ENCODE assay signal across 11 cellular contexts in the genomic region with DNA sequence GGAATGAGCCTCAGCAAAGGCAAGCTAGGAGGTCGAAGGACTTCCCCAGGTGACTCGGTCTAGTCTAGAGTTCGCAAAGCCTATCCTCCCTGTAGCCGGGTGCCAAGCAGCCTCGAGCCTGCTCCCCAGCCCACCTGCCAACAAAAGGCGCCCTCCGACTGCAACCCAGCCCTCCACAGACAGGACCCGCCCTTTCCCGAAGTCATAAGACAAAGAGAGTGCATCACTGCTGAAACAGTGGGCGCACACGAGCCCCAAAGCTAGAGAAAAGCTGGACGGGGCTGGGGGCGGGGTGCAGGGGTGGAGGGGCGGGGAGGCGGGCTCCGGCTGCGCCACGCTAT. TPM values are rescaled to one million over a fixed set of nuclear protein-coding genes. Genes with fewer than 3 reads are reported as not detected.
DNase-seq lines count a peak whose midpoint lies in the region; ATAC-seq and TF ChIP-seq lines count a peak whose summit lies in the region.
"Had no signal": no experiment of that assay in that cellular context is flagged by ENCODE, and none has a peak within 500 bp of the region (broad histone marks: within the 10 kb centered on the region; RNA-seq: fewer than 3 reads in every experiment).

No MANE protein-coding gene starts in this region.

- H3K27me3 Mint-ChIP-seq in osteocyte (ENCODE audit: unreplicated experiment): no peaks in the 10 kb centered on the region

- no peaks in the 10 kb centered on the region for H3K9me3 Mint-ChIP-seq in osteocyte (ENCODE audit: unreplicated experiment)
- H3K9me3 Mint-ChIP-seq: natural killer cell had no signal

- H3K27ac ChIP-seq in A673 (ENCODE audit: low read depth, low read length, poor library complexity, severe bottlenecking) (no peak overlapping the region), heart right ventricle (peak overlapping the region; percentile 77 to 91 (median 86))

- TF ChIP-seq CTCF in A673 (conservative IDR thresholded peaks at IDR 0.05; ENCODE audit: low read depth, low read length) (no peak), heart right ventricle (IDR thresholded peaks at IDR 0.05) (no peak), osteocyte (IDR thresholded peaks at IDR 0.05) (no peak)

- H3K36me3 ChIP-seq in A673 (ENCODE audit: insufficient read depth, low read length, poor library complexity, severe bottlenecking): peaks cover 12% of the 10 kb centered on the region
- peaks cover 0 to 18% (median 0%) of the 10 kb centered on the region in 9 donors for H3K36me3 ChIP-seq in heart right ventricle

- H3K36me3 Mint-ChIP-seq in osteocyte (ENCODE audit: unreplicated experiment): peaks cover 32% of the 10 kb centered on the region
- H3K36me3 Mint-ChIP-seq: CD4-positive, alpha-beta memory T cell; natural killer cell had no signal

- peak in 6 of 8 donors; percentile 5 to 29 (median 16) for ATAC-seq in heart right ventricle
- ATAC-seq: natural killer cell, Panc1 had no signal

- BruUV-seq in A673 (replicated peaks; lab: Mats Ljungman, UMichigan): no TSS peak

- 17 to 21% methylated on average over 18 of the region's 18 CpGs for WGBS in heart right ventricle, 2 donors

- CTCF ChIA-PET in A673 (lab: Charles Lee): interaction anchor here (0.6 to 2.4 kb wide), 3 partner anchors 48 to 105 kb away, joined by 3 to 111 read pairs (median 86); no protein-coding TSS in a partner anchor

- DNase-seq in A673 (ENCODE audit: low spot score) (peak; percentile 15), NCI-H2227 treated with DMSO at 0.1 percent for 48 hours (lab: John Stamatoyannopoulos, UW) (peak; percentile 81), heart right ventricle (peak in 1 of 2 donors; percentile 13), osteocyte (ENCODE audit: extremely low spot score, unreplicated experiment) (no peak), NCI-H128 (lab: John Stamatoyannopoulos, UW; ENCODE audit: unreplicated experiment) (no peak), pons (ENCODE audit: low spot score) (no peak), SW 1271 (lab: John Stamatoyannopoulos, UW) (no peak)
- DNase-seq in activated effector memory CD4-positive, alpha-beta T cell treated with Interleukin-2 at 50 U/mL for 16 hours: no peak
- DNase-seq: natural killer cell had no signal

- H3K4me3 Mint-ChIP-seq in osteocyte (ENCODE audit: unreplicated experiment): peak overlapping the region; percentile 99
- H3K4me3 Mint-ChIP-seq: natural killer cell had no signal

- H3K4me1 ChIP-seq in A673 (ENCODE audit: insufficient read depth, low read length, poor library complexity, severe bottlenecking) (peaks cover 16% of the 10 kb centered on the region), heart right ventricle (peaks cover 0 to 33% (median 8%) of the 10 kb centered on the region in 9 donors)

- intact Hi-C loops in A673 (cut with micrococcal nuclease; ENCODE audit: unreplicated experiment) (loop anchor here (2.0 to 10.0 kb wide), 4 partner anchors 19 to 679 kb away; a partner anchor contains a TSS), heart right ventricle (cut with DNase I) (loop anchor here in 6 of 10 donors (1.0 to 10.0 kb wide), 4 partner anchors 19 to 99 kb away; no protein-coding TSS in a partner anchor)

- no peak overlapping the region for H3K4me3 ChIP-seq in A673 (ENCODE audit: low read depth, low read length, poor library complexity, severe bottlenecking)
- H3K4me3 ChIP-seq in heart right ventricle: peak overlapping the region; percentile 33 to 71 (median 58)

- H3K27ac Mint-ChIP-seq in osteocyte (ENCODE audit: unreplicated experiment): peak overlapping the region; percentile 99
- H3K27ac Mint-ChIP-seq: natural killer cell had no signal

- H3K4me1 Mint-ChIP-seq in osteocyte (ENCODE audit: unreplicated experiment): peaks cover 44% of the 10 kb centered on the region

- POLR2A ChIA-PET in A673 (lab: Charles Lee; ENCODE audit: low non-redundant PET): no interaction called here

- H3K27me3 ChIP-seq in A673 (replicated peaks; ENCODE audit: insufficient read depth, low read depth, low read length, poor library complexity) (no peaks in the 10 kb centered on the region), heart right ventricle (peaks cover 0 to 24% (median 6%) of the 10 kb centered on the region in 7 donors)

- H3K9me3 ChIP-seq in A673 (ENCODE audit: low read depth, low read length, poor library complexity, severe bottlenecking) (no peaks in the 10 kb centered on the region), heart right ventricle (no peaks in the 10 kb centered on the region)

RNA-seq across cellular contexts. Expression of a gene that starts 0.7 kb away (rescaled TPM):
- total RNA-seq in A673 (2021): 144 and 251 TPM in 2 replicates
- total RNA-seq in heart right ventricle: 100 to 1,000 TPM in 4 of 10 donors, 10 to 100 TPM in 6; 62.4 to 428 (median 91.0) TPM
- polyA plus RNA-seq in heart right ventricle: 100 to 1,000 TPM in 1 of 2 donors, 10 to 100 TPM in 1; 45.2 to 155 TPM
- 7,492 and 7,869 TPM in 2 replicates for total RNA-seq in osteocyte
- total RNA-seq: CD4-positive, alpha-beta memory T cell; natural killer cell had no signal
- polyA plus RNA-seq: CD4-positive, alpha-beta memory T cell had no signal

Comparison
In these comparisons a context has a peak if more than half of its experiments do, and no peak if none do; other contexts are left out.
1. DNase-seq: peak in A673 (single experiment) and NCI-H2227 treated with DMSO at 0.1 percent for 48 hours (single experiment); none in osteocyte (single experiment), NCI-H128 (single experiment), activated effector memory CD4-positive, alpha-beta T cell treated with Interleukin-2 at 50 U/mL for 16 hours (single experiment), pons (single experiment) and SW 1271 (0 of 2).
2. RNA of a gene that starts 0.7 kb away (total RNA-seq): 7,492 to 7,869 TPM in osteocyte; 144 to 251 TPM in A673 and 62.4 to 428 TPM in heart right ventricle; every median in the first group is over 10 times any median in the second.